In genomic region chr17:61391595-61392291, GRCh38 we compare ENCODE assay signal across 21 cellular contexts. TPM values are rescaled to one million over a fixed set of nuclear protein-coding genes. Genes with fewer than 3 reads are reported as not detected.
"Had no signal": no experiment of that assay in that cellular context is flagged by ENCODE, and none has a peak within 500 bp of the region (broad histone marks: within the 10 kb centered on the region; RNA-seq: fewer than 3 reads in every experiment).

No MANE protein-coding gene starts in this region.

- H3K9me3 Mint-ChIP-seq: memory B cell had no signal

- H3K27ac ChIP-seq: colonic mucosa, foreskin keratinocyte, lower lobe of right lung, uterus had no signal

- H3K9me3 ChIP-seq: colonic mucosa, heart right ventricle, lower lobe of right lung, uterus had no signal

- H3K4me1 ChIP-seq: colonic mucosa, foreskin keratinocyte had no signal

- H3K4me2 ChIP-seq: smooth muscle cell had no signal

- DNase-seq: colonic mucosa; dermis blood vessel endothelial cell; effector CD4-positive, alpha-beta T cell; endodermal cell; erythroblast; foreskin keratinocyte; heart right ventricle; hypothalamus; islet precursor cell; lower lobe of right lung; naive B cell; stimulated activated CD4-positive, alpha-beta T cell treated with anti-CD3 and anti-CD28 coated beads, Interleukin-2, amount 100 ng/mL, for 48 hours; stimulated activated naive CD4-positive, alpha-beta T cell treated with Interleukin-2 at 50 U/mL for 16 hours; trophoblast cell; uterus had no signal

- H3K4me3 ChIP-seq: colonic mucosa, heart right ventricle, lower lobe of right lung, smooth muscle cell, uterus had no signal

- H3K36me3 ChIP-seq: colonic mucosa, heart right ventricle, lower lobe of right lung, uterus had no signal

- H3K27me3 ChIP-seq: uterus had no signal

- FAIRE-seq: endothelial cell of umbilical vein had no signal

- H3K4me1 Mint-ChIP-seq: memory B cell had no signal

- ATAC-seq: foreskin keratinocyte, heart right ventricle, left lobe of liver, lower lobe of right lung, right cardiac atrium had no signal

- H3K4me3 Mint-ChIP-seq: endodermal cell, memory B cell had no signal

- H3K27ac Mint-ChIP-seq: endodermal cell, memory B cell had no signal

RNA-seq across cellular contexts. Expression of gene TBX2, which starts 7.9 kb away (rescaled TPM):
- total RNA-seq: endothelial cell of umbilical vein, foreskin keratinocyte had no signal
- polyA plus RNA-seq: endothelial cell of umbilical vein, foreskin keratinocyte, neural cell had no signal
